ENCODE assay signal across 8 cellular contexts in genomic region chr10:50739618-50740350, GRCh38. TPM values are rescaled to one million over a fixed set of nuclear protein-coding genes. Genes with fewer than 3 reads are reported as not detected.
A peak's percentile ranks its signal among the peaks of the same experiment; 100 is the strongest.
DNase-seq lines count a peak whose midpoint lies in the region; ATAC-seq lines count a peak whose summit lies in the region.

Gene ASAH2B, plus strand, starts transcription at chr10:50739936. Its CDS starts 5,195 bp downstream, at chr10:50745131.

- in situ Hi-C loops in SK-MEL-5 (cut with HindIII; ENCODE audit: low pct_unique_long_range_greater_than_20kb, low sequenced_read_pairs): no loop called here

- H3K27me3 ChIP-seq in HUES64 (ENCODE audit: insufficient read depth, low read length): peaks cover 19% of the 10 kb centered on the region

- H3K4me3 ChIP-seq in HUES64 (ENCODE audit: low read length): peak within 1 kb of the TSS; percentile 73

- peak; percentile 52 for DNase-seq in DMS 273 treated with DMSO at 0.1 percent for 48 hours (lab: John Stamatoyannopoulos, UW)
- DNase-seq in SK-MEL-5 (ENCODE audit: low read depth, low spot score): peak; percentile 59
- peak; percentile 81 for DNase-seq in activated naive CD4-positive, alpha-beta T cell treated with anti-CD3 and anti-CD28 coated beads, Interleukin-2, amount 50 U/mL, for 16 hours
- DNase-seq in glomerular visceral epithelial cell (ENCODE audit: extremely low spot score): peak; percentile 82
- DNase-seq in occipital lobe (lab: John Stamatoyannopoulos, UW): peak; percentile 76
- DNase-seq in superior temporal gyrus (ENCODE audit: extremely low spot score): peak; percentile 61

- H3K9me3 ChIP-seq in HUES64 (ENCODE audit: insufficient read depth, low read depth, low read length): no peaks in the 10 kb centered on the region

- ATAC-seq in GM21526 (IDR thresholded peaks at IDR 0.05; ENCODE audit: low FRiP score, unreplicated experiment): peak; percentile 86

- peak within 1 kb of the TSS; percentile 37; the same call in 1 of the 2 replicates for H3K27ac ChIP-seq in HUES64 (ENCODE audit: low read depth, low read length)

- no peaks in the 10 kb centered on the region for H3K36me3 ChIP-seq in HUES64 (ENCODE audit: insufficient read depth, low read length)

- peak within 1 kb of the TSS; percentile 77 for H3K9ac ChIP-seq in HUES64 (ENCODE audit: low read depth, low read length)

- under 1% methylated on average over 63 of the region's 63 CpGs for whole genome bisulfite sequencing in HUES64

- H3K4me1 ChIP-seq in HUES64 (ENCODE audit: insufficient read depth, low read length): no peaks in the 10 kb centered on the region

RNA-seq across cellular contexts. Expression of gene ASAH2B, which starts in this region (rescaled TPM):
- 4.2 TPM for polyA plus RNA-seq in HUES64 (2013, experiment 1 of 2)
- polyA plus RNA-seq in HUES64 (2013, experiment 2 of 2): 4.8 TPM
- 1.5 and 5.6 TPM in 2 replicates for total RNA-seq in SK-MEL-5 (2014; rRNA removed; shearing (Covaris generic))
- 1.7 and 3.3 TPM in 2 replicates for polyA plus RNA-seq in SK-MEL-5 (2015; cell fraction: cytosol; rRNA removed)
- 5.6 and 6.2 TPM in 2 replicates for polyA plus RNA-seq in SK-MEL-5 (2015; cell fraction: nucleus; rRNA removed)
- total RNA-seq in occipital lobe: 9.8 TPM

Comparison
In these comparisons a context has a peak if more than half of its experiments do, and no peak if none do; other contexts are left out.
1. Peak in every context shown above with its lines: DNase-seq, ATAC-seq, H3K4me3 ChIP-seq and H3K27ac ChIP-seq.